1 cellular context compared by ENCODE assay signal in the genomic region with DNA sequence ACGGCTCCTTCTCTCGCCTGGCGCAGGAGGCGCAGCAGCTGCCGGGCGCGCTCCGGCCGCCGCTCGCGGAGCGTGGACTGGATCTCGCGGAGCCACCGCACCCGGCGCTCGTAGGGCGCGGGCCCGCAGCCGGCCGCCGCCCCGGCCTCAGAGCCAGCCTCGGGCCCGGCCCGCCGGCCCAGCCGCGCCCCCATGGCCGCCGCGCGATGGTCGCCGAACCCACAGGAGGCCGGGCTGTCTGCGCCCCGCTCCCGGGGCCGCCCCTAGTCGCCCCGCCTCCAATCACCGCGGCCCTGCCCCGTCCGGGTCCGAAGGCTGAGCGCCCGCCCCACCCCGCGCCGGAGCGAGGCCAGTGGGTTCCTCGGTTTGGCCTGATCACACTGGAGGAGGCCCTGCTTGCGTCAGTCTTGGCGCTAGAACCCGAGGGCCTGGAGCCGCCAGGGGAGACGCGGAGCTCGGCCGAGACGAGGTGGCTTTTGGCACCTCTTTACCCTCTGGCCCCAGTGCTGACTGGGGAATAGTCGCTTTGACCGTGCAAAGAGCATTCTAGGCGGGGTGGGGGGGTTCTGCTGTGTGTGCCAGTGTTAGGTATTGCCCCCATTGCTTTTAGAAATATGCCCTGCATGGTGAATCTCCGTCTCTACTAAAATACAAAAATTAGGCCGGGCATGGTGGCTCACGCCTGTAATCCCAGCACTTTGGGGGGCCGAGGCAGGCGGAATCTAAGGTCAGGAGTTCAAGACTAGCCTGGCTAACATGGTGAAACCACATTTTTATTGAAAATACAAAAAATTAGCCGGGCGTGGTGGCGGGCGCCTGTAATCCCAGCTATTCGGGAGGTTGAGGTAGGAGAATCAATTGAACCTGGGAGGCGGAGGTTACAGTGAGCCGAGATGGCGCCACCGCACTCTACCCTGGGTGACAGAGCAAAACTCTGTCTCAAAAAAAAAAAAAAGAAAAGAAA.
TF ChIP-seq lines count a peak whose summit lies in the region.

A gene with protein sequence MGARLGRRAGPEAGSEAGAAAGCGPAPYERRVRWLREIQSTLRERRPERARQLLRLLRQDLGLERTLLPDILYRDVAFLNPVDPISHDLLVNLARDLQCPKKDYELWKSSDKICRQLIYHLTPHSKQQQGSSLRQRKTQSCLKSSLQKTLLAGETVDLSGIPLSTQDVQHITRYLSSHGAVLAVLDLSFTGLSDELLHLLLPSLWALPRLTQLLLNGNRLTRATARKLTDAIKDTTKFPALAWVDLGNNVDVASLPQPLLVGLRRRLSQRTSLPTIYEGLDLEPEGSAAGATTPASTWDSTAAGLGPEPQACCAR (minus strand): TSS at position 228 of the 964 bp plus-strand sequence. CDS start 34 bp downstream, at position 194.

TF ChIP-seq in HepG2, 621 proteins besides CTCF, POLR2A, EP300 and RAD21 (continued from another document and continues in another):
- TF ChIP-seq, protein P1, sequence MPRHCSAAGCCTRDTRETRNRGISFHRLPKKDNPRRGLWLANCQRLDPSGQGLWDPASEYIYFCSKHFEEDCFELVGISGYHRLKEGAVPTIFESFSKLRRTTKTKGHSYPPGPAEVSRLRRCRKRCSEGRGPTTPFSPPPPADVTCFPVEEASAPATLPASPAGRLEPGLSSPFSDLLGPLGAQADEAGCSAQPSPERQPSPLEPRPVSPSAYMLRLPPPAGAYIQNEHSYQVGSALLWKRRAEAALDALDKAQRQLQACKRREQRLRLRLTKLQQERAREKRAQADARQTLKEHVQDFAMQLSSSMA (CRISPR knock-in tag; IDR thresholded peaks at IDR 0.05): 0 out of 2 replicates have a peak, but pooled peaks have one; percentile 50
- TF ChIP-seq DR1 (CRISPR knock-in tag; IDR thresholded peaks at IDR 0.05): peak; percentile 38; the same call in 1 of the 2 replicates
- no peak for TF ChIP-seq ZNF558 (CRISPR knock-in tag; IDR thresholded peaks at IDR 0.05; ENCODE audit: borderline replicate concordance)
- no peak for TF ChIP-seq TBX3 (IDR thresholded peaks at IDR 0.05; ENCODE audit: borderline replicate concordance)
- TF ChIP-seq, protein P2, sequence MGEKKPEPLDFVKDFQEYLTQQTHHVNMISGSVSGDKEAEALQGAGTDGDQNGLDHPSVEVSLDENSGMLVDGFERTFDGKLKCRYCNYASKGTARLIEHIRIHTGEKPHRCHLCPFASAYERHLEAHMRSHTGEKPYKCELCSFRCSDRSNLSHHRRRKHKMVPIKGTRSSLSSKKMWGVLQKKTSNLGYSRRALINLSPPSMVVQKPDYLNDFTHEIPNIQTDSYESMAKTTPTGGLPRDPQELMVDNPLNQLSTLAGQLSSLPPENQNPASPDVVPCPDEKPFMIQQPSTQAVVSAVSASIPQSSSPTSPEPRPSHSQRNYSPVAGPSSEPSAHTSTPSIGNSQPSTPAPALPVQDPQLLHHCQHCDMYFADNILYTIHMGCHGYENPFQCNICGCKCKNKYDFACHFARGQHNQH (CRISPR knock-in tag; IDR thresholded peaks at IDR 0.05): peak; percentile 80; the same call in 1 of the 2 replicates
- TF ChIP-seq, protein P3, sequence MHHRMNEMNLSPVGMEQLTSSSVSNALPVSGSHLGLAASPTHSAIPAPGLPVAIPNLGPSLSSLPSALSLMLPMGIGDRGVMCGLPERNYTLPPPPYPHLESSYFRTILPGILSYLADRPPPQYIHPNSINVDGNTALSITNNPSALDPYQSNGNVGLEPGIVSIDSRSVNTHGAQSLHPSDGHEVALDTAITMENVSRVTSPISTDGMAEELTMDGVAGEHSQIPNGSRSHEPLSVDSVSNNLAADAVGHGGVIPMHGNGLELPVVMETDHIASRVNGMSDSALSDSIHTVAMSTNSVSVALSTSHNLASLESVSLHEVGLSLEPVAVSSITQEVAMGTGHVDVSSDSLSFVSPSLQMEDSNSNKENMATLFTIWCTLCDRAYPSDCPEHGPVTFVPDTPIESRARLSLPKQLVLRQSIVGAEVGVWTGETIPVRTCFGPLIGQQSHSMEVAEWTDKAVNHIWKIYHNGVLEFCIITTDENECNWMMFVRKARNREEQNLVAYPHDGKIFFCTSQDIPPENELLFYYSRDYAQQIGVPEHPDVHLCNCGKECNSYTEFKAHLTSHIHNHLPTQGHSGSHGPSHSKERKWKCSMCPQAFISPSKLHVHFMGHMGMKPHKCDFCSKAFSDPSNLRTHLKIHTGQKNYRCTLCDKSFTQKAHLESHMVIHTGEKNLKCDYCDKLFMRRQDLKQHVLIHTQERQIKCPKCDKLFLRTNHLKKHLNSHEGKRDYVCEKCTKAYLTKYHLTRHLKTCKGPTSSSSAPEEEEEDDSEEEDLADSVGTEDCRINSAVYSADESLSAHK (CRISPR knock-in tag; IDR thresholded peaks at IDR 0.05; ENCODE audit: borderline replicate concordance): no peak
- no peak for TF ChIP-seq SP140L (CRISPR knock-in tag; IDR thresholded peaks at IDR 0.05; ENCODE audit: borderline replicate concordance)
- TF ChIP-seq, protein P4, sequence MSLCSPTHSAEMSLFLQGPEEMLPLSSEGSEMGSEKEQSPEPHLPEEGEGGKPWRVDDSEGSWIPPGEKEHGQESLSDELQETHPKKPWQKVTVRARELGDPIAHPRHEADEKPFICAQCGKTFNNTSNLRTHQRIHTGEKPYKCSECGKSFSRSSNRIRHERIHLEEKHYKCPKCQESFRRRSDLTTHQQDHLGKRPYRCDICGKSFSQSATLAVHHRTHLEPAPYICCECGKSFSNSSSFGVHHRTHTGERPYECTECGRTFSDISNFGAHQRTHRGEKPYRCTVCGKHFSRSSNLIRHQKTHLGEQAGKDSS (CRISPR knock-in tag; IDR thresholded peaks at IDR 0.05; ENCODE audit: borderline replicate concordance, low read depth): peak; percentile 88
- TF ChIP-seq ZNF17 (CRISPR knock-in tag; IDR thresholded peaks at IDR 0.05): no peak
- TF ChIP-seq NFE2L1 (CRISPR knock-in tag; IDR thresholded peaks at IDR 0.05; ENCODE audit: borderline replicate concordance): no peak
- peak; percentile 78 for TF ChIP-seq KDM2A (CRISPR knock-in tag; IDR thresholded peaks at IDR 0.05; ENCODE audit: borderline replicate concordance, low read depth)
- TF ChIP-seq ZNF292 (CRISPR knock-in tag; IDR thresholded peaks at IDR 0.05; ENCODE audit: borderline replicate concordance, low read depth): peak; percentile 53
- no peak for TF ChIP-seq FLYWCH1 (CRISPR knock-in tag; IDR thresholded peaks at IDR 0.05)
- TF ChIP-seq FOXA3 (CRISPR knock-in tag; IDR thresholded peaks at IDR 0.05): peak; percentile 49
- TF ChIP-seq, protein P5, sequence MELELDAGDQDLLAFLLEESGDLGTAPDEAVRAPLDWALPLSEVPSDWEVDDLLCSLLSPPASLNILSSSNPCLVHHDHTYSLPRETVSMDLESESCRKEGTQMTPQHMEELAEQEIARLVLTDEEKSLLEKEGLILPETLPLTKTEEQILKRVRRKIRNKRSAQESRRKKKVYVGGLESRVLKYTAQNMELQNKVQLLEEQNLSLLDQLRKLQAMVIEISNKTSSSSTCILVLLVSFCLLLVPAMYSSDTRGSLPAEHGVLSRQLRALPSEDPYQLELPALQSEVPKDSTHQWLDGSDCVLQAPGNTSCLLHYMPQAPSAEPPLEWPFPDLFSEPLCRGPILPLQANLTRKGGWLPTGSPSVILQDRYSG (CRISPR knock-in tag; IDR thresholded peaks at IDR 0.05): no peak
- TF ChIP-seq, protein P6, sequence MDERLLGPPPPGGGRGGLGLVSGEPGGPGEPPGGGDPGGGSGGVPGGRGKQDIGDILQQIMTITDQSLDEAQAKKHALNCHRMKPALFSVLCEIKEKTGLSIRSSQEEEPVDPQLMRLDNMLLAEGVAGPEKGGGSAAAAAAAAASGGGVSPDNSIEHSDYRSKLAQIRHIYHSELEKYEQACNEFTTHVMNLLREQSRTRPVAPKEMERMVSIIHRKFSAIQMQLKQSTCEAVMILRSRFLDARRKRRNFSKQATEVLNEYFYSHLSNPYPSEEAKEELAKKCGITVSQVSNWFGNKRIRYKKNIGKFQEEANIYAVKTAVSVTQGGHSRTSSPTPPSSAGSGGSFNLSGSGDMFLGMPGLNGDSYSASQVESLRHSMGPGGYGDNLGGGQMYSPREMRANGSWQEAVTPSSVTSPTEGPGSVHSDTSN (CRISPR knock-in tag; IDR thresholded peaks at IDR 0.05): no peak
- TF ChIP-seq ZFP90 (CRISPR knock-in tag; IDR thresholded peaks at IDR 0.05; ENCODE audit: borderline replicate concordance): 0 out of 2 replicates have a peak, but pooled peaks have one; percentile 43
- TF ChIP-seq, protein P7, sequence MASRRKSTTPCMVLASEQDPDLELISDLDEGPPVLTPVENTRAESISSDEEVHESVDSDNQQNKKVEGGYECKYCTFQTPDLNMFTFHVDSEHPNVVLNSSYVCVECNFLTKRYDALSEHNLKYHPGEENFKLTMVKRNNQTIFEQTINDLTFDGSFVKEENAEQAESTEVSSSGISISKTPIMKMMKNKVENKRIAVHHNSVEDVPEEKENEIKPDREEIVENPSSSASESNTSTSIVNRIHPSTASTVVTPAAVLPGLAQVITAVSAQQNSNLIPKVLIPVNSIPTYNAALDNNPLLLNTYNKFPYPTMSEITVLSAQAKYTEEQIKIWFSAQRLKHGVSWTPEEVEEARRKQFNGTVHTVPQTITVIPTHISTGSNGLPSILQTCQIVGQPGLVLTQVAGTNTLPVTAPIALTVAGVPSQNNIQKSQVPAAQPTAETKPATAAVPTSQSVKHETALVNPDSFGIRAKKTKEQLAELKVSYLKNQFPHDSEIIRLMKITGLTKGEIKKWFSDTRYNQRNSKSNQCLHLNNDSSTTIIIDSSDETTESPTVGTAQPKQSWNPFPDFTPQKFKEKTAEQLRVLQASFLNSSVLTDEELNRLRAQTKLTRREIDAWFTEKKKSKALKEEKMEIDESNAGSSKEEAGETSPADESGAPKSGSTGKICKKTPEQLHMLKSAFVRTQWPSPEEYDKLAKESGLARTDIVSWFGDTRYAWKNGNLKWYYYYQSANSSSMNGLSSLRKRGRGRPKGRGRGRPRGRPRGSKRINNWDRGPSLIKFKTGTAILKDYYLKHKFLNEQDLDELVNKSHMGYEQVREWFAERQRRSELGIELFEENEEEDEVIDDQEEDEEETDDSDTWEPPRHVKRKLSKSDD (CRISPR knock-in tag; IDR thresholded peaks at IDR 0.05; ENCODE audit: low read depth): peak; percentile 43; the same call in 1 of the 2 replicates
- peak; percentile 79 for TF ChIP-seq HOXA3 (CRISPR knock-in tag; IDR thresholded peaks at IDR 0.05)
- peak; percentile 93 for TF ChIP-seq HDAC1 (CRISPR knock-in tag; IDR thresholded peaks at IDR 0.05)
- TF ChIP-seq ZNF33B (CRISPR knock-in tag; IDR thresholded peaks at IDR 0.05): no peak
- peak; percentile 25; the same call in 1 of the 2 replicates for TF ChIP-seq ZNF225 (CRISPR knock-in tag; IDR thresholded peaks at IDR 0.05)
- peak; percentile 39; the same call in 1 of the 2 replicates for TF ChIP-seq NCOA2 (CRISPR knock-in tag; IDR thresholded peaks at IDR 0.05)
- no peak for TF ChIP-seq DNMT3B (CRISPR knock-in tag; conservative IDR thresholded peaks at IDR 0.05)
- TF ChIP-seq FOXJ3 (CRISPR knock-in tag; IDR thresholded peaks at IDR 0.05; ENCODE audit: borderline replicate concordance): no peak
- TF ChIP-seq, protein P8, sequence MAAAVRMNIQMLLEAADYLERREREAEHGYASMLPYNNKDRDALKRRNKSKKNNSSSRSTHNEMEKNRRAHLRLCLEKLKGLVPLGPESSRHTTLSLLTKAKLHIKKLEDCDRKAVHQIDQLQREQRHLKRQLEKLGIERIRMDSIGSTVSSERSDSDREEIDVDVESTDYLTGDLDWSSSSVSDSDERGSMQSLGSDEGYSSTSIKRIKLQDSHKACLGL (CRISPR knock-in tag; IDR thresholded peaks at IDR 0.05): no peak
- TF ChIP-seq RXRB (CRISPR knock-in tag; IDR thresholded peaks at IDR 0.05; ENCODE audit: borderline replicate concordance): peak; percentile 48
- TF ChIP-seq AGO2 (optimal IDR thresholded peaks at IDR 0.05; ENCODE audit: low read depth, low read length): peak; percentile 8
- no peak for TF ChIP-seq ONECUT2 (CRISPR knock-in tag; IDR thresholded peaks at IDR 0.05)
- TF ChIP-seq, protein P9, sequence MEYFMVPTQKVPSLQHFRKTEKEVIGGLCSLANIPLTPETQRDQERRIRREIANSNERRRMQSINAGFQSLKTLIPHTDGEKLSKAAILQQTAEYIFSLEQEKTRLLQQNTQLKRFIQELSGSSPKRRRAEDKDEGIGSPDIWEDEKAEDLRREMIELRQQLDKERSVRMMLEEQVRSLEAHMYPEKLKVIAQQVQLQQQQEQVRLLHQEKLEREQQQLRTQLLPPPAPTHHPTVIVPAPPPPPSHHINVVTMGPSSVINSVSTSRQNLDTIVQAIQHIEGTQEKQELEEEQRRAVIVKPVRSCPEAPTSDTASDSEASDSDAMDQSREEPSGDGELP (IDR thresholded peaks at IDR 0.05; ENCODE audit: borderline replicate concordance, low read depth): 0 out of 2 replicates have a peak, but pooled peaks have one; percentile 8
- TF ChIP-seq ZNF768 (CRISPR knock-in tag; IDR thresholded peaks at IDR 0.05): peak; percentile 46; the same call in 1 of the 2 replicates
- TF ChIP-seq TOPORS (CRISPR knock-in tag; IDR thresholded peaks at IDR 0.05): peak; percentile 81; the same call in 1 of the 2 replicates
- TF ChIP-seq ZNF180 (CRISPR knock-in tag; IDR thresholded peaks at IDR 0.05; ENCODE audit: borderline replicate concordance, low read depth): no peak
- TF ChIP-seq ETV6 (CRISPR knock-in tag; conservative IDR thresholded peaks at IDR 0.05): no peak
- TF ChIP-seq ZNF75D (CRISPR knock-in tag; IDR thresholded peaks at IDR 0.05; ENCODE audit: borderline replicate concordance): no peak
- peak; percentile 65 for TF ChIP-seq ZMYM3 (CRISPR knock-in tag; IDR thresholded peaks at IDR 0.05)
- peak; percentile 59; the same call in 1 of the 2 replicates for TF ChIP-seq MYC (CRISPR knock-in tag; IDR thresholded peaks at IDR 0.05; ENCODE audit: borderline replicate concordance)
- TF ChIP-seq ZNF782 (CRISPR knock-in tag; IDR thresholded peaks at IDR 0.05; ENCODE audit: borderline replicate concordance): no peak
- no peak for TF ChIP-seq LCORL (IDR thresholded peaks at IDR 0.05)
- TF ChIP-seq LCORL (CRISPR knock-in tag; IDR thresholded peaks at IDR 0.05): peak; percentile 75; the same call in 1 of the 2 replicates
